Comparison of ENCODE assay signal across 17 cellular contexts in the genomic region with DNA sequence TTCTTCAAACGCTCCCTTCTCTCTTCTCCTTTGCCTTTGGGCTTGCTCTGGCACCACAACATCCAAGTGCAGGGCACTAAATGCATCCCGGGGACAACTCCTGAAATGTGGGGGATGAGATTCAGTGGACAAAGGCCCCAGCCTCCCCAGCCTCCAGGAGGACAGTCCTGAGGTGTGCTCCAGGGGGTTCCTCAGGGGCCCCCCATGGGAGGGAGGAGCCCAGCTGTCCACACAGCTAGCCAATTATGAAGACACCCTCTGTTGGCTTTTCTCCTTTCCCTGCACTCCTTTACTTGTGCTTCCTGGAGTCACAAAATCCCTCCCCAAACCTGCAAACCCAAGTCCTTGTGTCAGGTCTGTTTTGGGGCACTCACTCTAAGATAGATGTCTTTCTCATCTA.
DNase-seq lines count a peak whose midpoint lies in the region; ATAC-seq and TF ChIP-seq lines count a peak whose summit lies in the region.
"Had no signal": no experiment of that assay in that cellular context is flagged by ENCODE, and none has a peak within 500 bp of the region (broad histone marks: within the 10 kb centered on the region; RNA-seq: fewer than 3 reads in every experiment).

No MANE protein-coding gene starts in this region.

- H3K9me3 Mint-ChIP-seq in stimulated activated effector memory CD8-positive, alpha-beta T cell treated with anti-CD3 and anti-CD28 coated beads, Interleukin-12 subunit alpha, Interleukin-12 subunit beta, amount 100 ng/mL, for 72 hours: no peaks in the 10 kb centered on the region
- H3K9me3 Mint-ChIP-seq: H9 had no signal

- no peak for TF ChIP-seq EP300 in esophagus muscularis mucosa (IDR thresholded peaks at IDR 0.05)

- intact Hi-C loops in heart right ventricle (cut with DNase I): no loop called here
- intact Hi-C loops in esophagus muscularis mucosa (cut with DNase I): no loop called here
- intact Hi-C loops in tibial artery (cut with DNase I; ENCODE audit: low total_unique reads): no loop called here

- H3K4me1 ChIP-seq in right atrium auricular region (no peaks in the 10 kb centered on the region), heart right ventricle (peaks cover 0 to 19% (median 0%) of the 10 kb centered on the region in 9 donors), esophagus muscularis mucosa (no peaks in the 10 kb centered on the region), tibial artery (no peaks in the 10 kb centered on the region)
- H3K4me1 ChIP-seq: BLaER1 had no signal

- no peak overlapping the region for H3K4me3 Mint-ChIP-seq in stimulated activated effector memory CD8-positive, alpha-beta T cell treated with anti-CD3 and anti-CD28 coated beads, Interleukin-12 subunit alpha, Interleukin-12 subunit beta, amount 100 ng/mL, for 72 hours
- H3K4me3 Mint-ChIP-seq: CD14-positive monocyte; CD4-positive, alpha-beta memory T cell; H9 had no signal

- H3K27ac ChIP-seq in right atrium auricular region: no peak overlapping the region
- H3K27ac ChIP-seq in heart right ventricle: no peak overlapping the region
- H3K27ac ChIP-seq in esophagus muscularis mucosa (replicated peaks in 1 of 4): no peak overlapping the region
- H3K27ac ChIP-seq in tibial artery: no peak overlapping the region
- H3K27ac ChIP-seq: BLaER1 had no signal

- TF ChIP-seq CTCF in right atrium auricular region (IDR thresholded peaks at IDR 0.05) (no peak), heart right ventricle (IDR thresholded peaks at IDR 0.05) (no peak), esophagus muscularis mucosa (IDR thresholded peaks at IDR 0.05) (no peak), tibial artery (IDR thresholded peaks at IDR 0.05) (no peak)

- peak; percentile 34 for DNase-seq in right atrium auricular region (ENCODE audit: low spot score)
- DNase-seq in heart right ventricle: no peak
- DNase-seq in esophagus muscularis mucosa (ENCODE audit: extremely low spot score): peak; percentile 62
- peak in 1 of 2 donors; percentile 17 for DNase-seq in stimulated activated effector memory CD8-positive, alpha-beta T cell treated with anti-CD3 and anti-CD28 coated beads, Interleukin-12 subunit alpha, Interleukin-12 subunit beta, amount 100 ng/mL, for 72 hours (ENCODE audit: low spot score in 2 of 2)
- no peak for DNase-seq in amygdala (lab: John Stamatoyannopoulos, UW)
- no peak for DNase-seq in tibial artery
- no peak for DNase-seq in KG1 (lab: John Stamatoyannopoulos, UW)
- DNase-seq: 8988T; CD4-positive, alpha-beta memory T cell; DMS153; DMS79; GDM1; GOT3; H9 had no signal

- H3K27ac Mint-ChIP-seq in stimulated activated effector memory CD8-positive, alpha-beta T cell treated with anti-CD3 and anti-CD28 coated beads, Interleukin-12 subunit alpha, Interleukin-12 subunit beta, amount 100 ng/mL, for 72 hours: peak overlapping the region; percentile 60
- H3K27ac Mint-ChIP-seq: CD14-positive monocyte; CD4-positive, alpha-beta memory T cell had no signal

- H3K4me1 Mint-ChIP-seq in stimulated activated effector memory CD8-positive, alpha-beta T cell treated with anti-CD3 and anti-CD28 coated beads, Interleukin-12 subunit alpha, Interleukin-12 subunit beta, amount 100 ng/mL, for 72 hours: peaks cover 6% of the 10 kb centered on the region
- H3K4me1 Mint-ChIP-seq: CD14-positive monocyte; CD4-positive, alpha-beta memory T cell had no signal

- ATAC-seq in heart right ventricle: no peak
- ATAC-seq in stimulated activated effector memory CD8-positive, alpha-beta T cell treated with anti-CD3 and anti-CD28 coated beads, Interleukin-12 subunit alpha, Interleukin-12 subunit beta, amount 100 ng/mL, for 72 hours: no peak
- ATAC-seq: HepG2 had no signal

- TF ChIP-seq POLR2A in esophagus muscularis mucosa (IDR thresholded peaks at IDR 0.05; ENCODE audit: low read depth): no peak

- 77 to 79% methylated on average over 2 of the region's 2 CpGs for WGBS in heart right ventricle, 2 donors
- 70% methylated on average over 2 of the region's 2 CpGs for WGBS in esophagus muscularis mucosa

- H3K9me3 ChIP-seq in right atrium auricular region (no peaks in the 10 kb centered on the region), heart right ventricle (peaks cover 0 to 7% (median 0%) of the 10 kb centered on the region in 11 donors), esophagus muscularis mucosa (no peaks in the 10 kb centered on the region), tibial artery (no peaks in the 10 kb centered on the region)
- H3K9me3 ChIP-seq: BLaER1 had no signal

- H3K36me3 ChIP-seq in right atrium auricular region (no peaks in the 10 kb centered on the region), heart right ventricle (no peaks in the 10 kb centered on the region), esophagus muscularis mucosa (no peaks in the 10 kb centered on the region), tibial artery (no peaks in the 10 kb centered on the region)
- H3K36me3 ChIP-seq: BLaER1 had no signal

- no peaks in the 10 kb centered on the region for H3K36me3 Mint-ChIP-seq in stimulated activated effector memory CD8-positive, alpha-beta T cell treated with anti-CD3 and anti-CD28 coated beads, Interleukin-12 subunit alpha, Interleukin-12 subunit beta, amount 100 ng/mL, for 72 hours
- H3K36me3 Mint-ChIP-seq: CD14-positive monocyte; CD4-positive, alpha-beta memory T cell had no signal

- H3K4me3 ChIP-seq in right atrium auricular region: no peak overlapping the region
- no peak overlapping the region for H3K4me3 ChIP-seq in heart right ventricle
- no peak overlapping the region for H3K4me3 ChIP-seq in esophagus muscularis mucosa
- H3K4me3 ChIP-seq in tibial artery: no peak overlapping the region
- H3K4me3 ChIP-seq: BLaER1 had no signal

- H3K27me3 ChIP-seq in right atrium auricular region (no peaks in the 10 kb centered on the region), heart right ventricle (peaks cover 0 to 28% (median 12%) of the 10 kb centered on the region in 7 donors), esophagus muscularis mucosa (peaks cover 0 to 33% (median 0%) of the 10 kb centered on the region in 4 donors), tibial artery (peaks cover 0 to 10% of the 10 kb centered on the region in 2 donors)
- H3K27me3 ChIP-seq: BLaER1 had no signal

Comparison
In these comparisons a context has a peak if more than half of its experiments do, and no peak if none do; other contexts are left out.
1. DNase-seq: peak in right atrium auricular region (single experiment) and esophagus muscularis mucosa (single experiment); none in heart right ventricle (0 of 2), amygdala (0 of 56), tibial artery (0 of 2) and KG1 (single experiment).